14 cellular contexts compared by ENCODE assay signal in the genomic region with DNA sequence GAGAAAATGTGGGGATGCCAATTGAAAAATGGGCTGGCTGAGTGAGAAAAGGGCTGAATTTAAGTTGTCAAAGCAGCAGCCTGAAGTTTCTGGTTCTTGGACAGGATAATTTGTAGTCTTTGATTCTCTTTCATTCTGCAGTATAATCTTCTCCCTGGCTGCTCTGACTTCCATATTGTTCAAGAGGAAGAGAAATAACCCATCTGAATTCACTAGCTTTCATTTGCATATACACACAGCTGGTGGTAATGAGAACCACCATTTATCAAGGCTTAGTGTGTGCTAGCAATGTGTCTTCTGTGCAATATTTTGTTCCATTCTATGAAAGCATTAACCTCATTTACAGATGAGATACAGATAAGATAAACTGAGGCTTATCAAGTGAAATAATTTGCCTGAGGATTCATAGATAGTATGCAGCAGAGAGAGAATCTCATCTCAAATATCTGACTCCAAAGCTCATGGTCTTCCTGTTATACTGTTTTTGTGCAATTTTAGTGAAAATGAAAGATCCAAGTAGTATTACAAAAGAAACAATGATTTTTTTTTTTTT.
DNase-seq lines count a peak whose midpoint lies in the region; ATAC-seq lines count a peak whose summit lies in the region.
"Had no signal": no experiment of that assay in that cellular context is flagged by ENCODE, and none has a peak within 500 bp of the region (broad histone marks: within the 10 kb centered on the region; RNA-seq: fewer than 3 reads in every experiment).

No MANE protein-coding gene starts in this region.

- DNase-seq in globus pallidus (ENCODE audit: low spot score), result peak; percentile 66
- no peak for DNase-seq in ureter (ENCODE audit: low spot score)
- no peak for DNase-seq in hepatic stellate cell (ENCODE audit: low spot score)
- DNase-seq in NCI-H128 (lab: John Stamatoyannopoulos, UW; ENCODE audit: unreplicated experiment), result no peak
- DNase-seq in NCI-H226, result no peak
- DNase-seq: activated naive CD4-positive, alpha-beta T cell treated with anti-CD3 and anti-CD28 coated beads for 36 hours; BE2C; NCI-H146; PC-3; stimulated activated CD4-positive, alpha-beta T cell treated with anti-CD3 and anti-CD28 coated beads, Interleukin-2, amount 100 ng/mL, for 48 hours; stimulated activated naive CD4-positive, alpha-beta T cell treated with Interleukin-2 at 50 U/mL for 16 hours had no signal

- peak; percentile 72 for ATAC-seq in GM18517 (IDR thresholded peaks at IDR 0.05; ENCODE audit: unreplicated experiment)
- ATAC-seq in GM21381 (IDR thresholded peaks at IDR 0.05; ENCODE audit: unreplicated experiment), result peak; percentile 75
- peak; percentile 69 for ATAC-seq in HG03066 (IDR thresholded peaks at IDR 0.05; ENCODE audit: low read depth, unreplicated experiment)
- ATAC-seq: PC-3 had no signal
